ENCODE assay signal across 8 cellular contexts in the genomic region with DNA sequence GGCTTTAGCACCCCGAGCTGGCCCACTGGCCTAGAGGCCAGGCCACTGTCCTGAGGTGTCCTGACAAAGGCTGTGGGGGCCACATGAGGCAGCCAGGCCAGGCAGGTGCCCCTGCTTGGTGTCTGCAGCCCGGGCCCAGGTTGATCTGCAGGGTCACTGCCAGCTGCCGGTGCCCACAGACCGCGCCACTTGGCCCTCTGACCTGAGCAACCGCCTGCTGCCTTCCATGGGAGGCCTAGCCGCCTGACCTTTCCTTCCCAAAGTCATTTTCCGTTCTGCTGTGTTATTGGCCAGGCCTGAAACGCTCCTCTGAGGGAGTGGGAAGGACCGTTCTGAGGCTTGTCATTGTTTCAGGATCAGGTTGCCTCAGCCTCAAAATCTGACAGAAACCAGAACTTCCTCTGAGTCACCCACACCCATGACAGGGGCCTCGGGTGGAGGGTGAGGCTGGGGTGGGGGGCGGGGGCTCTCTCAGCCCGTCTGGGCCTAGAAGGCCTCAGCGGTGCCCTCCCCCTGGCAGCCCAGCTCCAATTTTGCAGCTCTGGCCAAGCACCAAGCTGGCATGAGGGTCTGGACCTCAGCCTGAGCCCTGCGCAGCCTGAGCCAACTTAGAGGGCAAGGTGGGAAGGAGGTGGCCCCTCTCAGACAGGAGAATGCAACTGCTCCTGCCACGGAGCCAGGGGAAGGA.
DNase-seq lines count a peak whose midpoint lies in the region; ATAC-seq, FAIRE-seq and TF ChIP-seq lines count a peak whose summit lies in the region.

No MANE protein-coding gene starts in this region.

- H3K4ac ChIP-seq in neuronal stem cell (ENCODE audit: low read length) = no peak overlapping the region

- H2BK15ac ChIP-seq in neuronal stem cell (ENCODE audit: low read length) = peak overlapping the region; percentile 91

- no peak overlapping the region for H4K8ac ChIP-seq in neuronal stem cell (ENCODE audit: low read depth, low read length)

- H3K4me2 ChIP-seq in neuronal stem cell (ENCODE audit: insufficient read depth, low read length, poor library complexity, severe bottlenecking) = no peak overlapping the region

- H3K18ac ChIP-seq in neuronal stem cell (ENCODE audit: low read length) = peak overlapping the region; percentile 87

- H3K79me1 ChIP-seq in neuronal stem cell (ENCODE audit: low read depth, low read length) = peaks cover 2% of the 10 kb centered on the region

- no peak overlapping the region for H4K91ac ChIP-seq in neuronal stem cell (ENCODE audit: low read depth, low read length, poor library complexity)

- peak overlapping the region; percentile 95 for H2BK12ac ChIP-seq in neuronal stem cell (ENCODE audit: low read length)

- H3K23ac ChIP-seq in neuronal stem cell (ENCODE audit: low read depth, low read length, poor library complexity) = peak overlapping the region; percentile 57

- peak; percentile 47 for FAIRE-seq in GM19239 (lab: Jason Lieb, UNC)

- peak overlapping the region; percentile 76 for H2BK5ac ChIP-seq in neuronal stem cell (ENCODE audit: low read length)

- WGBS in neuronal stem cell (ENCODE audit: extremely low coverage in 2 of 2, insufficient read length in 2 of 2, insufficient replicate concordance in 1 of 2), 2 donors = no CpG with 5 or more reads among the region's 16 CpGs
- 81 to 93% methylated on average over 6 to 15 of the region's 16 CpGs for WGBS in testis, 2 donors

- ATAC-seq in HG03469 (IDR thresholded peaks at IDR 0.05; ENCODE audit: unreplicated experiment) (peak; percentile 79), HG02938 (IDR thresholded peaks at IDR 0.05; ENCODE audit: unreplicated experiment) (no peak)

- H3K27me3 ChIP-seq in effector memory CD4-positive, alpha-beta T cell (replicated peaks; ENCODE audit: control insufficient read depth, insufficient read depth, low read length, poor library complexity, severe bottlenecking) = no peaks in the 10 kb centered on the region
- H3K27me3 ChIP-seq in neuronal stem cell (ENCODE audit: control insufficient read depth in 3 of 3, insufficient read depth in 3 of 3, low read depth in 1 of 3, low read length in 3 of 3) (no peaks in the 10 kb centered on the region), testis (no peaks in the 10 kb centered on the region)

- H3K4me1 ChIP-seq in effector memory CD4-positive, alpha-beta T cell (ENCODE audit: control insufficient read depth, insufficient read depth, low read length, poor library complexity, severe bottlenecking) = peaks cover 28% of the 10 kb centered on the region
- H3K4me1 ChIP-seq in neuronal stem cell (ENCODE audit: control insufficient read depth in 2 of 2, insufficient read depth in 1 of 2, low read depth in 1 of 2, low read length in 2 of 2) (peaks cover 2 to 3% of the 10 kb centered on the region in 2 donors), testis (no peaks in the 10 kb centered on the region)

- peak overlapping the region; percentile 97 for H2AK5ac ChIP-seq in neuronal stem cell (ENCODE audit: low read depth, low read length)

- no peak for TF ChIP-seq CTCF in testis (IDR thresholded peaks at IDR 0.05)

- peak overlapping the region; percentile 95 for H3K14ac ChIP-seq in neuronal stem cell (ENCODE audit: low read length)

- no peak overlapping the region for H3K4me3 ChIP-seq in effector memory CD4-positive, alpha-beta T cell (ENCODE audit: insufficient read depth, low read depth, low read length, poor library complexity, severe bottlenecking)
- H3K4me3 ChIP-seq in neuronal stem cell (ENCODE audit: low read length in 2 of 2) (no peak overlapping the region), testis (no peak overlapping the region)

- no peak for DNase-seq in GM19239 (ENCODE audit: insufficient read length, low spot score)
- DNase-seq in activated CD4-positive, alpha-beta T cell treated with anti-CD3 and anti-CD28 coated beads, Interleukin-2, amount 50 U/mL, for 4 hours = peak; percentile 38 to 46
- peak in 1 of 3 donors; percentile 19 for DNase-seq in effector memory CD4-positive, alpha-beta T cell
- no peak for DNase-seq in neuronal stem cell (ENCODE audit: low spot score)
- no peak for DNase-seq in testis
- no peak for DNase-seq in NCI-H146 treated with DMSO at 0.1 percent for 48 hours (lab: John Stamatoyannopoulos, UW; ENCODE audit: unreplicated experiment)

- H2BK120ac ChIP-seq in neuronal stem cell (ENCODE audit: low read depth, low read length) = no peak overlapping the region

- no peak overlapping the region for H3K9ac ChIP-seq in neuronal stem cell (ENCODE audit: low read depth, low read length, poor library complexity)

- H3K9me3 ChIP-seq in effector memory CD4-positive, alpha-beta T cell (ENCODE audit: control insufficient read depth, low read length) = no peaks in the 10 kb centered on the region
- H3K9me3 ChIP-seq in neuronal stem cell (replicated peaks in 1 of 2; ENCODE audit: control insufficient read depth in 2 of 2, insufficient read depth in 1 of 2, low read depth in 1 of 2, low read length in 2 of 2) (no peaks in the 10 kb centered on the region), testis (no peaks in the 10 kb centered on the region)

- no peaks in the 10 kb centered on the region for H3K36me3 ChIP-seq in effector memory CD4-positive, alpha-beta T cell (ENCODE audit: control insufficient read depth, insufficient read depth, low read length)
- H3K36me3 ChIP-seq in neuronal stem cell (replicated peaks in 1 of 2; ENCODE audit: control insufficient read depth in 2 of 2, insufficient read depth in 2 of 2, low read length in 2 of 2) (no peaks in the 10 kb centered on the region), testis (ENCODE audit: low read depth, missing control alignments) (no peaks in the 10 kb centered on the region)

- peak overlapping the region; percentile 66 for H3K27ac ChIP-seq in effector memory CD4-positive, alpha-beta T cell (ENCODE audit: insufficient read depth, low read length, poor library complexity, severe bottlenecking)
- H3K27ac ChIP-seq in neuronal stem cell (replicated peaks; ENCODE audit: low read length) (no peak overlapping the region), testis (peak overlapping the region; percentile 5 to 58)

- H2AFZ ChIP-seq in neuronal stem cell (ENCODE audit: low read length) = peak overlapping the region; percentile 73

- intact Hi-C loops in testis (cut with DNase I; ENCODE audit: low total_unique reads) = no loop called here

- no peak for TF ChIP-seq POLR2A in testis (IDR thresholded peaks at IDR 0.05)

Comparison
In these comparisons a context has a peak if more than half of its experiments do, and no peak if none do; other contexts are left out.
1. DNase-seq: peak in activated CD4-positive, alpha-beta T cell treated with anti-CD3 and anti-CD28 coated beads, Interleukin-2, amount 50 U/mL, for 4 hours (2 of 2); none in GM19239 (single experiment), neuronal stem cell (single experiment), testis (single experiment) and NCI-H146 treated with DMSO at 0.1 percent for 48 hours (single experiment).